In genomic region chrX:125503769-125504168, GRCh38 we compare ENCODE assay signal across 20 cellular contexts.
DNase-seq lines count a peak whose midpoint lies in the region; ATAC-seq, FAIRE-seq and TF ChIP-seq lines count a peak whose summit lies in the region.
"Had no signal": no experiment of that assay in that cellular context is flagged by ENCODE, and none has a peak within 500 bp of the region (broad histone marks: within the 10 kb centered on the region; RNA-seq: fewer than 3 reads in every experiment).

No MANE protein-coding gene starts in this region.

- no peak overlapping the region for H3K4ac ChIP-seq in H1 (replicated peaks; ENCODE audit: insufficient read length, low read depth, low read length)
- no peak overlapping the region for H3K4ac ChIP-seq in mesendoderm (ENCODE audit: low read depth, low read length)

- H3K23ac ChIP-seq in H1 (ENCODE audit: insufficient read length) (no peak overlapping the region), mesendoderm (ENCODE audit: low read length) (no peak overlapping the region)

- no peaks in the 10 kb centered on the region for H3K79me1 ChIP-seq in H1 (ENCODE audit: low read depth, low read length)
- no peaks in the 10 kb centered on the region for H3K79me1 ChIP-seq in mesendoderm (ENCODE audit: low read length)

- 57% methylated on average over 2 of the region's 2 CpGs for WGBS in liver
- WGBS in HepG2 (ENCODE audit: low lambda C conversion rate): 0% methylated on average over 2 of the region's 2 CpGs
- 100% methylated on average over 2 of the region's 2 CpGs; no CpG with 5 or more reads in 1 of the 2 experiments for WGBS in H1 (ENCODE audit: extremely low coverage in 1 of 2, insufficient coverage in 1 of 2, insufficient read length in 1 of 2, insufficient replicate concordance in 2 of 2, low coverage in 1 of 2, low lambda C conversion rate in 2 of 2, missing lambda C conversion rate in 1 of 2), 2 experiments
- no CpG with 5 or more reads among the region's 2 CpGs for WGBS in mesendoderm (ENCODE audit: extremely low coverage, insufficient coverage, low lambda C conversion rate)

- H4K5ac ChIP-seq in H1 (ENCODE audit: insufficient read length, low read depth, low read length): no peak overlapping the region
- H4K5ac ChIP-seq in mesendoderm (ENCODE audit: low read length): no peak overlapping the region

- no peak overlapping the region for H2AFZ ChIP-seq in HepG2 (ENCODE audit: low read length)
- H2AFZ ChIP-seq in H1 (ENCODE audit: low read length): no peak overlapping the region

- FAIRE-seq in HepG2 (lab: Jason Lieb, UNC) (no peak), H1 (lab: Jason Lieb, UNC) (no peak)
- FAIRE-seq: D721Med, G401.6, GM12891, GM19239 had no signal

- H4K20me1 ChIP-seq in HepG2 (ENCODE audit: insufficient read depth, low read length) (no peaks in the 10 kb centered on the region), H1 (replicated peaks in 1 of 2; ENCODE audit: control insufficient read depth in 1 of 2, insufficient read depth in 2 of 2, low read length in 2 of 2) (no peaks in the 10 kb centered on the region)
- H4K20me1 ChIP-seq: BLaER1 treated with 17β-estradiol and CSF1 and Interleukin-3, amounts not matched to agents 10 nM and 100 nM had no signal

- H3K56ac ChIP-seq in H1 (replicated peaks; ENCODE audit: insufficient read length, low read depth, low read length): no peak overlapping the region
- no peak overlapping the region for H3K56ac ChIP-seq in mesendoderm (ENCODE audit: low read length)

- H3K79me2 ChIP-seq in HepG2 (ENCODE audit: insufficient read depth, low read length): no peaks in the 10 kb centered on the region
- H3K79me2 ChIP-seq in H1 (ENCODE audit: control insufficient read depth in 1 of 2, insufficient read depth in 2 of 2, low read length in 2 of 2): no peaks in the 10 kb centered on the region
- H3K79me2 ChIP-seq in mesendoderm (ENCODE audit: control insufficient read depth, insufficient read depth, low read length): no peaks in the 10 kb centered on the region

- H3K27me3 ChIP-seq in liver (ENCODE audit: control insufficient read depth in 4 of 4, insufficient read depth in 4 of 4, low read length in 3 of 4): no peaks in the 10 kb centered on the region
- H3K27me3 ChIP-seq in HepG2 (ENCODE audit: control insufficient read depth in 1 of 2, insufficient read depth in 2 of 2, low read length in 2 of 2): no peaks in the 10 kb centered on the region
- no peaks in the 10 kb centered on the region for H3K27me3 ChIP-seq in H1 (replicated peaks in 1 of 4; ENCODE audit: control insufficient read depth in 3 of 4, extremely low read depth in 1 of 4, insufficient read depth in 3 of 4, low read length in 3 of 4)
- no peaks in the 10 kb centered on the region for H3K27me3 ChIP-seq in mesendoderm (ENCODE audit: insufficient read depth, low read length, poor library complexity)

- no peak overlapping the region for H2BK12ac ChIP-seq in H1 (ENCODE audit: low read depth, low read length)

- in situ Hi-C loops in HepG2 (cut with HindIII; ENCODE audit: extremely low pct_ligation_motif_present, low pct_unique_long_range_greater_than_20kb): no loop called here

- no peak overlapping the region for H4K8ac ChIP-seq in H1 (ENCODE audit: extremely low read depth, insufficient read depth, low read length)
- H4K8ac ChIP-seq in mesendoderm (ENCODE audit: low read depth, low read length): no peak overlapping the region

- H2BK20ac ChIP-seq in H1 (ENCODE audit: low read length): no peak overlapping the region

- H4K91ac ChIP-seq in H1 (replicated peaks; ENCODE audit: insufficient read length, low read length): no peak overlapping the region

- peak; percentile 59 to 66 for TF ChIP-seq RAD21 in liver (IDR thresholded peaks at IDR 0.05)
- no peak for TF ChIP-seq RAD21 in HepG2 (CRISPR knock-in tag; IDR thresholded peaks at IDR 0.05)
- peak; percentile 17 to 26; a peak in 1 of 4 replicates for TF ChIP-seq RAD21 in H1 (IDR thresholded peaks at IDR 0.05 in 1 of 2, conservative IDR thresholded peaks at IDR 0.05 in 1 of 2; ENCODE audit: low read depth in 2 of 2, low read length in 2 of 2)

- CTCF ChIA-PET in HepG2 (lab: Yijun Ruan, JAX; ENCODE audit: low intra/inter-chr PET ratio, low total read pairs): no interaction called here
- CTCF ChIA-PET in H1 (lab: Charles Lee; ENCODE audit: partially characterized antibody): interaction anchor here (0.6 kb wide), 1 partner anchor 126 kb away, joined by 3 read pairs; no protein-coding TSS in a partner anchor

- H2BK15ac ChIP-seq in H1 (ENCODE audit: low read length): no peak overlapping the region
- H2BK15ac ChIP-seq in mesendoderm (replicated peaks; ENCODE audit: low read depth): no peak overlapping the region

- no peak overlapping the region for H3K18ac ChIP-seq in H1 (ENCODE audit: extremely low read depth, low read length)
- H3K18ac ChIP-seq in mesendoderm (ENCODE audit: low read length): no peak overlapping the region

- H2BK120ac ChIP-seq in H1 (replicated peaks; ENCODE audit: low read depth, low read length): no peak overlapping the region
- H2BK120ac ChIP-seq in mesendoderm (ENCODE audit: low read depth, low read length): no peak overlapping the region

- intact Hi-C loops in HepG2 (cut with micrococcal nuclease; ENCODE audit: unreplicated experiment): no loop called here

- no peaks in the 10 kb centered on the region for H3K4me1 ChIP-seq in liver (ENCODE audit: control insufficient read depth in 4 of 4, insufficient read depth in 4 of 4, low read length in 3 of 4)
- no peaks in the 10 kb centered on the region for H3K4me1 ChIP-seq in HepG2 (ENCODE audit: insufficient read depth, low read length)
- no peaks in the 10 kb centered on the region for H3K4me1 ChIP-seq in H1 (replicated peaks in 1 of 4; ENCODE audit: control insufficient read depth in 3 of 4, insufficient read depth in 4 of 4, low read length in 3 of 4)
- H3K4me1 ChIP-seq in mesendoderm (ENCODE audit: control insufficient read depth, low read depth, low read length): no peaks in the 10 kb centered on the region
- H3K4me1 ChIP-seq: A549, Caco-2 had no signal

- TF ChIP-seq CTCF in liver (IDR thresholded peaks at IDR 0.05; ENCODE audit: low read depth, low read length, missing input control): no peak
- TF ChIP-seq CTCF in HepG2 (CRISPR knock-in tag; IDR thresholded peaks at IDR 0.05): no peak
- TF ChIP-seq CTCF in H1 (IDR thresholded peaks at IDR 0.05; ENCODE audit: control extremely low read depth in 1 of 3, insufficient read depth in 1 of 3, low read depth in 1 of 3, low read length in 3 of 3): no peak
- no peak for TF ChIP-seq CTCF in foreskin fibroblast (IDR thresholded peaks at IDR 0.05; ENCODE audit: low read depth, low read length)

- H3K9ac ChIP-seq in liver (ENCODE audit: low read depth in 1 of 2, low read length in 2 of 2) (no peak overlapping the region), HepG2 (ENCODE audit: insufficient read depth, low read depth, low read length) (no peak overlapping the region), H1 (replicated peaks in 1 of 4; ENCODE audit: extremely low read depth in 1 of 4, low read depth in 3 of 4, low read length in 3 of 4) (no peak overlapping the region), mesendoderm (ENCODE audit: low read length) (no peak overlapping the region)
- H3K9ac ChIP-seq: BLaER1 treated with 17β-estradiol and CSF1 and Interleukin-3, amounts not matched to agents 10 nM and 100 nM had no signal

- no peaks in the 10 kb centered on the region for H3K23me2 ChIP-seq in H1 (ENCODE audit: low read depth, low read length)

- no peak for ATAC-seq in HepG2
- ATAC-seq: A549; CD8-positive, alpha-beta T cell had no signal

- TF ChIP-seq EP300 in HepG2 (IDR thresholded peaks at IDR 0.05; ENCODE audit: low read depth in 2 of 2, low read length in 2 of 2): no peak
- TF ChIP-seq EP300 in HepG2 (CRISPR knock-in tag; IDR thresholded peaks at IDR 0.05; ENCODE audit: borderline replicate concordance): no peak
- TF ChIP-seq EP300 in H1 (IDR thresholded peaks at IDR 0.05; ENCODE audit: borderline replicate concordance in 1 of 2, low read depth in 2 of 2, low read length in 2 of 2): no peak

- DNase-seq in HepG2 (ENCODE audit: low spot score) (no peak), H1 (ENCODE audit: low read depth in 1 of 2, low spot score in 2 of 2) (no peak), foreskin fibroblast (no peak), mesendoderm (no peak)
- DNase-seq: AML-193; Caco-2; Calu3; CD4-positive, alpha-beta T cell; CD8-positive, alpha-beta T cell; DMS79 treated with DMSO at 0.1 percent for 48 hours; GF-D8 had no signal

- H3K4me2 ChIP-seq in HepG2 (ENCODE audit: low read depth, low read length) (no peak overlapping the region), H1 (ENCODE audit: insufficient read depth in 1 of 2, low read depth in 2 of 2, low read length in 2 of 2) (no peak overlapping the region), mesendoderm (ENCODE audit: low read length) (no peak overlapping the region)
- H3K4me2 ChIP-seq: A549; BLaER1 treated with 17β-estradiol and CSF1 and Interleukin-3, amounts not matched to agents 10 nM and 100 nM had no signal

- H3K27ac ChIP-seq in liver (ENCODE audit: low read depth in 1 of 2, low read length in 2 of 2) (no peak overlapping the region), HepG2 (ENCODE audit: extremely low read length, insufficient read depth, low read length) (no peak overlapping the region), H1 (ENCODE audit: low read depth, low read length) (no peak overlapping the region), mesendoderm (ENCODE audit: low read depth, low read length) (no peak overlapping the region)
- H3K27ac ChIP-seq: 22Rv1; A549; BLaER1 treated with 17β-estradiol and CSF1 and Interleukin-3, amounts not matched to agents 10 nM and 100 nM; C4-2B had no signal

- no TSS peak for BruUV-seq in HepG2 (replicated peaks; lab: Mats Ljungman, UMichigan)

- H3K4me3 ChIP-seq in liver (ENCODE audit: low read depth in 1 of 3, low read length in 3 of 3) (no peak overlapping the region), HepG2 (replicated peaks in 1 of 3; ENCODE audit: insufficient read depth in 1 of 3, low read depth in 2 of 3, low read length in 3 of 3) (no peak overlapping the region), H1 (ENCODE audit: extremely low read depth in 1 of 4, insufficient read depth in 2 of 4, low read depth in 3 of 4, low read length in 4 of 4) (no peak overlapping the region), foreskin fibroblast (ENCODE audit: low read depth in 1 of 2, low read length in 2 of 2) (no peak overlapping the region), mesendoderm (ENCODE audit: low read length) (no peak overlapping the region)
- H3K4me3 ChIP-seq: A549; BLaER1 treated with 17β-estradiol and CSF1 and Interleukin-3, amounts not matched to agents 10 nM and 100 nM had no signal

- H2BK5ac ChIP-seq in H1 (ENCODE audit: low read depth, low read length): no peak overlapping the region
- no peak overlapping the region for H2BK5ac ChIP-seq in mesendoderm (ENCODE audit: low read length)

- H3K9me3 ChIP-seq in liver (ENCODE audit: control insufficient read depth in 4 of 4, low read length in 3 of 4): no peaks in the 10 kb centered on the region
- H3K9me3 ChIP-seq in HepG2 (ENCODE audit: low read length): peaks cover 47% of the 10 kb centered on the region
- no peaks in the 10 kb centered on the region for H3K9me3 ChIP-seq in H1 (ENCODE audit: insufficient read depth in 2 of 2, low read depth in 1 of 2, low read length in 1 of 2)
- H3K9me3 ChIP-seq: A549, Caco-2 had no signal

- TF ChIP-seq POLR2A in HepG2 (IDR thresholded peaks at IDR 0.05; ENCODE audit: insufficient read depth in 1 of 2, low read depth in 2 of 2, low read length in 2 of 2) (no peak), H1 (IDR thresholded peaks at IDR 0.05; ENCODE audit: control extremely low read depth in 1 of 2, low read depth in 2 of 2, low read length in 2 of 2) (no peak)

- H2AK5ac ChIP-seq in H1 (ENCODE audit: low read depth, low read length): no peak overlapping the region
- H2AK5ac ChIP-seq in mesendoderm (ENCODE audit: low read length): no peak overlapping the region

- no peak overlapping the region for H3K14ac ChIP-seq in H1 (ENCODE audit: insufficient read length)

- H3K36me3 ChIP-seq in liver (ENCODE audit: control insufficient read depth in 4 of 4, insufficient read depth in 3 of 4, low read depth in 1 of 4, low read length in 3 of 4) (no peaks in the 10 kb centered on the region), HepG2 (replicated peaks in 1 of 2; ENCODE audit: control insufficient read depth in 1 of 2, insufficient read depth in 2 of 2, low read length in 2 of 2) (no peaks in the 10 kb centered on the region), H1 (ENCODE audit: control insufficient read depth in 2 of 4, insufficient read depth in 4 of 4, low read length in 3 of 4) (no peaks in the 10 kb centered on the region), mesendoderm (ENCODE audit: control insufficient read depth, insufficient read depth, low read length) (no peaks in the 10 kb centered on the region)
- H3K36me3 ChIP-seq: BLaER1 treated with 17β-estradiol and CSF1 and Interleukin-3, amounts not matched to agents 10 nM and 100 nM had no signal

- POLR2A ChIA-PET in HepG2 (lab: Yijun Ruan, JAX): no interaction called here
- POLR2A ChIA-PET in H1 (lab: Charles Lee; ENCODE audit: partially characterized antibody): no interaction called here
